18 cellular contexts compared by ENCODE assay signal in the genomic region with DNA sequence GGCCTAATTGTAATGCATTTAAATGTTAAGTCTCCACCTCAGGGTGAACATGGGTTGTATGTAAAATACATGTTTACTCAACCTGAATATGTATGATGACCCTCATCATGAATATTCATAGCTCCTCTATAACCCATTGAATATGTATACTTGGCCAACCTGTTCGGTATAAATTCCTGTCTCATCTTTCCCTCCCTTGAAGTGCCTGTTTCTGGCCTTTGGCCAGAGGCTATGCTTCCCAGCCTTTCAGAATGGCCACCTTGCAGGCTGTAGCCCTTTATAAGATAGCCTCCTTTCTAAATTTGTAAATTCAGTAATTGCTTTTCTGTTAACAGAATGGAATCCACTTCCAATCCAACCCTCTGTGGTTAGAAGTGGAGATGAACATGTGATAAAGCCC.
DNase-seq lines count a peak whose midpoint lies in the region; ATAC-seq and TF ChIP-seq lines count a peak whose summit lies in the region.
"Had no signal": no experiment of that assay in that cellular context is flagged by ENCODE, and none has a peak within 500 bp of the region (broad histone marks: within the 10 kb centered on the region; RNA-seq: fewer than 3 reads in every experiment).

No MANE protein-coding gene starts in this region.

- intact Hi-C loops in ascending aorta (cut with DNase I) = no loop called here

- TF ChIP-seq CTCF in ascending aorta (IDR thresholded peaks at IDR 0.05) = no peak

- ATAC-seq in HG03139 (IDR thresholded peaks at IDR 0.05; ENCODE audit: unreplicated experiment) = no peak
- ATAC-seq: T-cell had no signal

- no peaks in the 10 kb centered on the region for H3K9me3 ChIP-seq in ascending aorta
- H3K9me3 ChIP-seq: Peyer's patch, SJCRH30 had no signal

- no peaks in the 10 kb centered on the region for H3K36me3 ChIP-seq in ascending aorta
- H3K36me3 ChIP-seq: Peyer's patch, SJCRH30 had no signal

- no peaks in the 10 kb centered on the region for H3K27me3 ChIP-seq in ascending aorta
- H3K27me3 ChIP-seq: Peyer's patch, SJCRH30 had no signal

- H3K4me1 ChIP-seq in ascending aorta = no peaks in the 10 kb centered on the region

- DNase-seq in DMS53 treated with DMSO at 0.1 percent for 48 hours (lab: John Stamatoyannopoulos, UW; ENCODE audit: unreplicated experiment) (peak; percentile 5), DMS79 treated with DMSO at 0.1 percent for 48 hours (lab: John Stamatoyannopoulos, UW) (peak; percentile 55), NCI-H526 (lab: John Stamatoyannopoulos, UW) (peak; percentile 95 to 96), myocyte (ENCODE audit: low read depth) (peak; percentile 15), ascending aorta (ENCODE audit: low spot score in 2 of 2) (no peak), superior temporal gyrus (ENCODE audit: extremely low spot score) (no peak)
- DNase-seq: CD4-positive, CD25-positive, alpha-beta regulatory T cell; COR-L47; NCI-H1092 treated with DMSO at 0.1 percent for 48 hours; NCI-H146; NCI-H2081; NCI-H2227 treated with DMSO at 0.1 percent for 48 hours; NK-92 treated with Interleukin-12 subunit alpha and Interleukin-12 subunit beta, amount 100 ng/mL, for 24 hours; Peyer's patch; SJCRH30; T-cell had no signal

- H3K27ac ChIP-seq in ascending aorta = no peak overlapping the region
- H3K27ac ChIP-seq: KMS-11, Peyer's patch, SJCRH30 had no signal

- no peak overlapping the region for H3K4me3 ChIP-seq in ascending aorta
- H3K4me3 ChIP-seq: Peyer's patch, SJCRH30 had no signal

Comparison
In these comparisons a context has a peak if more than half of its experiments do, and no peak if none do; other contexts are left out.
1. DNase-seq: peak in DMS53 treated with DMSO at 0.1 percent for 48 hours (single experiment), DMS79 treated with DMSO at 0.1 percent for 48 hours (single experiment), NCI-H526 (2 of 2) and myocyte (single experiment); none in ascending aorta (0 of 2) and superior temporal gyrus (single experiment).